Comparison of ENCODE assay signal across 14 cellular contexts in the genomic region with DNA sequence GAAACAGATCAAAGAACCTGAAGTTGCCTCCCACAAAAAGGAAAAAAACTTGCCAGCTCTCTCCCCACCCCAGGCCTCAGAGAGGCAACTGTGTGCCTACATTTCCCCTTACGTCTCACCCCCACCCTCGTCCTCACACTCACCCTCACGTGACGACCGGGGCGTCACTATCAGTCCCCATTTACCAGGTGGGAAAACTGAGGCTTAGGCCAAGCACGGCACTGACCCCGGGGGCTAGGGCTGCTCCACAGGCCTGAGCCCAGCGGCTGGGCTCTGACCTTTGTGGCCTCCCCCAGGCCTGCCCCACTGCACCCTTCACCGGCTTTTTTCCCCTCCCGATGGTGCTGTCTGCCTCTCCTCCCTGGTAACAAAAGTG. TPM values are rescaled to one million over a fixed set of nuclear protein-coding genes. Genes with fewer than 3 reads are reported as not detected.
A peak's percentile ranks its signal among the peaks of the same experiment; 100 is the strongest.
DNase-seq lines count a peak whose midpoint lies in the region; ATAC-seq and TF ChIP-seq lines count a peak whose summit lies in the region.
"Had no signal": no experiment of that assay in that cellular context is flagged by ENCODE, and none has a peak within 500 bp of the region (broad histone marks: within the 10 kb centered on the region; RNA-seq: fewer than 3 reads in every experiment).

No MANE protein-coding gene starts in this region.

- H4K20me1 ChIP-seq in BLaER1 = no peaks in the 10 kb centered on the region

- H3K36me3 ChIP-seq in BLaER1 (no peaks in the 10 kb centered on the region), right lobe of liver (no peaks in the 10 kb centered on the region), upper lobe of left lung (no peaks in the 10 kb centered on the region)
- H3K36me3 ChIP-seq: stomach had no signal

- peaks cover 14% of the 10 kb centered on the region for H3K4me1 ChIP-seq in BLaER1
- no peaks in the 10 kb centered on the region for H3K4me1 ChIP-seq in right lobe of liver
- H3K4me1 ChIP-seq in upper lobe of left lung = no peaks in the 10 kb centered on the region
- H3K4me1 ChIP-seq: stomach had no signal

- peak overlapping the region; percentile 30 for H3K4me2 ChIP-seq in BLaER1
- H3K4me2 ChIP-seq: GM23338 had no signal

- peak overlapping the region; percentile 73 for H3K4me3 Mint-ChIP-seq in T-helper 17 cell
- H3K4me3 Mint-ChIP-seq in activated T-helper 1 cell treated with anti-CD3 and anti-CD28 coated beads, Interleukin-12 subunit alpha, Interleukin-12 subunit beta, Interleukin-2, Interleukin-4 antibody, amounts not matched to agents 30 ng/mL and 10 ng/mL and 1 ng/mL, durations not matched to agents 14 hours and 24 hours and 36 hours = peak overlapping the region; percentile 52
- no peak overlapping the region for H3K4me3 Mint-ChIP-seq in osteocyte (ENCODE audit: unreplicated experiment)
- H3K4me3 Mint-ChIP-seq: GM23338, naive B cell had no signal

- TF ChIP-seq EP300 in upper lobe of left lung (IDR thresholded peaks at IDR 0.05) = no peak

- H3K27me3 ChIP-seq in BLaER1 (no peaks in the 10 kb centered on the region), right lobe of liver (no peaks in the 10 kb centered on the region), upper lobe of left lung (no peaks in the 10 kb centered on the region)

- ATAC-seq in T-helper 17 cell (peak; percentile 63), right lobe of liver (no peak), upper lobe of left lung (ENCODE audit: low FRiP score in 2 of 2) (no peak)
- ATAC-seq: GM23338 had no signal

- no peak overlapping the region for H3K9ac ChIP-seq in BLaER1

- TF ChIP-seq CTCF in right lobe of liver (IDR thresholded peaks at IDR 0.05) = no peak
- no peak for TF ChIP-seq CTCF in upper lobe of left lung (IDR thresholded peaks at IDR 0.05)
- no peak for TF ChIP-seq CTCF in osteocyte (IDR thresholded peaks at IDR 0.05)

- intact Hi-C loops in activated T-helper 1 cell treated with anti-CD3 and anti-CD28 coated beads, Interleukin-12 subunit alpha, Interleukin-12 subunit beta, Interleukin-2, Interleukin-4 antibody, amounts not matched to agents 30 ng/mL and 10 ng/mL and 1 ng/mL, durations not matched to agents 14 hours and 24 hours and 36 hours (cut with micrococcal nuclease) = loop anchor here (2.0 kb wide), 1 partner anchor 15 kb away; no protein-coding TSS in a partner anchor
- intact Hi-C loops in right lobe of liver (cut with DNase I) = no loop called here

- H3K9me3 Mint-ChIP-seq in activated T-helper 1 cell treated with anti-CD3 and anti-CD28 coated beads, Interleukin-12 subunit alpha, Interleukin-12 subunit beta, Interleukin-2, Interleukin-4 antibody, amounts not matched to agents 30 ng/mL and 10 ng/mL and 1 ng/mL, durations not matched to agents 14 hours and 24 hours and 36 hours = peaks cover 10% of the 10 kb centered on the region
- peaks cover 4% of the 10 kb centered on the region for H3K9me3 Mint-ChIP-seq in osteocyte (ENCODE audit: unreplicated experiment)

- H3K27ac ChIP-seq in BLaER1 (no peak overlapping the region), right lobe of liver (no peak overlapping the region), upper lobe of left lung (no peak overlapping the region)
- H3K27ac ChIP-seq: stomach had no signal

- DNase-seq in T-helper 17 cell = no peak
- no peak for DNase-seq in activated T-helper 1 cell treated with anti-CD3 and anti-CD28 coated beads, Interleukin-12 subunit alpha, Interleukin-12 subunit beta, Interleukin-2, Interleukin-4 antibody, amounts not matched to agents 30 ng/mL and 10 ng/mL and 1 ng/mL, durations not matched to agents 14 hours and 24 hours and 36 hours (ENCODE audit: low spot score)
- peak in 2 of 3 donors; percentile 13 to 16 for DNase-seq in right lobe of liver
- no peak for DNase-seq in DMS153 treated with DMSO at 0.1 percent for 48 hours (lab: John Stamatoyannopoulos, UW; ENCODE audit: unreplicated experiment)
- no peak for DNase-seq in upper lobe of left lung
- DNase-seq in osteocyte (ENCODE audit: extremely low spot score, unreplicated experiment) = no peak
- no peak for DNase-seq in iPS-NIHi11 (ENCODE audit: low spot score)
- DNase-seq: dermis blood vessel endothelial cell, DMS153, naive B cell, NCI-H82, stomach had no signal

- WGBS in right lobe of liver (ENCODE audit: insufficient coverage, low coverage, low lambda C conversion rate, missing lambda C conversion rate) = 71% methylated on average over 5 of the region's 11 CpGs
- WGBS in upper lobe of left lung, 2 donors = 74 to 75% methylated on average over 11 of the region's 11 CpGs

- H3K4me3 ChIP-seq in BLaER1 = no peak overlapping the region
- no peak overlapping the region for H3K4me3 ChIP-seq in right lobe of liver
- H3K4me3 ChIP-seq in upper lobe of left lung = no peak overlapping the region
- H3K4me3 ChIP-seq: GM23338, stomach had no signal

- H3K36me3 Mint-ChIP-seq in T-helper 17 cell (ENCODE audit: low read depth) (peaks cover 2% of the 10 kb centered on the region), osteocyte (ENCODE audit: unreplicated experiment) (peaks cover 3% of the 10 kb centered on the region)
- H3K36me3 Mint-ChIP-seq in activated T-helper 1 cell treated with anti-CD3 and anti-CD28 coated beads, Interleukin-12 subunit alpha, Interleukin-12 subunit beta, Interleukin-2, Interleukin-4 antibody, amounts not matched to agents 30 ng/mL and 10 ng/mL and 1 ng/mL, durations not matched to agents 14 hours and 24 hours and 36 hours (ENCODE audit: low read depth) = peaks cover 10% of the 10 kb centered on the region

- H3K27me3 Mint-ChIP-seq in T-helper 17 cell = no peaks in the 10 kb centered on the region
- no peaks in the 10 kb centered on the region for H3K27me3 Mint-ChIP-seq in activated T-helper 1 cell treated with anti-CD3 and anti-CD28 coated beads, Interleukin-12 subunit alpha, Interleukin-12 subunit beta, Interleukin-2, Interleukin-4 antibody, amounts not matched to agents 30 ng/mL and 10 ng/mL and 1 ng/mL, durations not matched to agents 14 hours and 24 hours and 36 hours (ENCODE audit: insufficient read depth)
- peaks cover 26% of the 10 kb centered on the region for H3K27me3 Mint-ChIP-seq in osteocyte (ENCODE audit: unreplicated experiment)

- H3K27ac Mint-ChIP-seq in T-helper 17 cell (peak overlapping the region; percentile 87), osteocyte (ENCODE audit: unreplicated experiment) (no peak overlapping the region)
- peak overlapping the region; percentile 84 for H3K27ac Mint-ChIP-seq in activated T-helper 1 cell treated with anti-CD3 and anti-CD28 coated beads, Interleukin-12 subunit alpha, Interleukin-12 subunit beta, Interleukin-2, Interleukin-4 antibody, amounts not matched to agents 30 ng/mL and 10 ng/mL and 1 ng/mL, durations not matched to agents 14 hours and 24 hours and 36 hours
- H3K27ac Mint-ChIP-seq: GM23338 had no signal

- H3K9me3 ChIP-seq in BLaER1 (peaks cover 16% of the 10 kb centered on the region), T-helper 17 cell (ENCODE audit: control insufficient read depth, low read length, poor library complexity, severe bottlenecking) (no peaks in the 10 kb centered on the region), right lobe of liver (no peaks in the 10 kb centered on the region), upper lobe of left lung (peaks cover 0 to 1% (median 0%) of the 10 kb centered on the region in 4 donors)

- TF ChIP-seq POLR2A in right lobe of liver (IDR thresholded peaks at IDR 0.05) (no peak), upper lobe of left lung (IDR thresholded peaks at IDR 0.05) (no peak)

- H3K4me1 Mint-ChIP-seq in T-helper 17 cell (peaks cover 53% of the 10 kb centered on the region), osteocyte (ENCODE audit: unreplicated experiment) (no peaks in the 10 kb centered on the region)
- H3K4me1 Mint-ChIP-seq in activated T-helper 1 cell treated with anti-CD3 and anti-CD28 coated beads, Interleukin-12 subunit alpha, Interleukin-12 subunit beta, Interleukin-2, Interleukin-4 antibody, amounts not matched to agents 30 ng/mL and 10 ng/mL and 1 ng/mL, durations not matched to agents 14 hours and 24 hours and 36 hours (ENCODE audit: low read depth) = peaks cover 91% of the 10 kb centered on the region
- H3K4me1 Mint-ChIP-seq: GM23338 had no signal

RNA-seq across cellular contexts. Expression of a gene that starts 51.5 kb away (rescaled TPM):
- 100 to 1,000 TPM; 186 to 243 TPM for total RNA-seq in T-helper 17 cell
- total RNA-seq in activated T-helper 1 cell treated with anti-CD3 and anti-CD28 coated beads, Interleukin-12 subunit alpha, Interleukin-12 subunit beta, Interleukin-2, Interleukin-4 antibody, amounts not matched to agents 30 ng/mL and 10 ng/mL and 1 ng/mL, durations not matched to agents 14 hours and 24 hours and 36 hours = 133 and 140 TPM in 2 replicates
- 1 to 10 TPM in 3 of 6 experiments, under 1 TPM in 3; 0.46 to 3.1 (median 0.84) TPM for total RNA-seq in right lobe of liver
- 10 to 100 TPM in 4 of 6 donors, 1 to 10 TPM in 2; 4.2 to 15.6 (median 10.1) TPM for total RNA-seq in upper lobe of left lung
- not detected in 2 replicates for total RNA-seq in osteocyte
- total RNA-seq: dermis blood vessel endothelial cell had no signal

Comparison
In these comparisons a context has a peak if more than half of its experiments do, and no peak if none do; other contexts are left out.
1. DNase-seq: peak in right lobe of liver (2 of 3); none in T-helper 17 cell (0 of 3), activated T-helper 1 cell treated with anti-CD3 and anti-CD28 coated beads, Interleukin-12 subunit alpha, Interleukin-12 subunit beta, Interleukin-2, Interleukin-4 antibody, amounts not matched to agents 30 ng/mL and 10 ng/mL and 1 ng/mL, durations not matched to agents 14 hours and 24 hours and 36 hours (single experiment), DMS153 treated with DMSO at 0.1 percent for 48 hours (single experiment), upper lobe of left lung (0 of 2), osteocyte (single experiment) and iPS-NIHi11 (single experiment).